ENCODE assay signal across 31 cellular contexts in genomic region chrX:111282991-111283390, GRCh38. TPM values are rescaled to one million over a fixed set of nuclear protein-coding genes. Genes with fewer than 3 reads are reported as not detected.
"Had no signal": no experiment of that assay in that cellular context is flagged by ENCODE, and none has a peak within 500 bp of the region (broad histone marks: within the 10 kb centered on the region; RNA-seq: fewer than 3 reads in every experiment).

No MANE protein-coding gene starts in this region.

- H3K4me1 Mint-ChIP-seq: immature natural killer cell, mesothelial cell of epicardium had no signal

- H3K4me2 ChIP-seq: hepatocyte had no signal

- H3K36me3 Mint-ChIP-seq: immature natural killer cell, mesothelial cell of epicardium had no signal

- H3K9me3 Mint-ChIP-seq: dendritic cell treated with granulocyte-macrophage colony-stimulating factor and Interleukin-4, amounts not matched to agents 40 ng/mL and 50 ng/mL, for 4 days; effector memory CD8-positive, alpha-beta T cell; endodermal cell; mesothelial cell of epicardium had no signal

- H3K27ac Mint-ChIP-seq: dendritic cell treated with granulocyte-macrophage colony-stimulating factor and Interleukin-4, amounts not matched to agents 40 ng/mL and 50 ng/mL, for 4 days; effector memory CD8-positive, alpha-beta T cell; endodermal cell; immature natural killer cell; mesothelial cell of epicardium had no signal

- DNase-seq: colonic mucosa; cortex of kidney; effector CD8-positive, alpha-beta T cell; effector memory CD8-positive, alpha-beta T cell; endodermal cell; erythroblast; esophagus squamous epithelium; foreskin fibroblast; foreskin melanocyte; gastrocnemius medialis; glutamatergic neuron; head of caudate nucleus; hypothalamus; immature natural killer cell; islet precursor cell; kidney; kidney glomerular epithelial cell; left colon; left lung; left ventricle myocardium superior; lower lobe of right lung; mesenchymal stem cell; mucosa of descending colon had no signal

- H2AFZ ChIP-seq: hepatocyte had no signal

- H3K4me1 ChIP-seq: colonic mucosa, esophagus squamous epithelium, gastrocnemius medialis, left lung, lower lobe of right lung had no signal

- H3K4me3 Mint-ChIP-seq: dendritic cell treated with granulocyte-macrophage colony-stimulating factor and Interleukin-4, amounts not matched to agents 40 ng/mL and 50 ng/mL, for 4 days; effector memory CD8-positive, alpha-beta T cell; endodermal cell; immature natural killer cell; mesothelial cell of epicardium had no signal

- H3K9me3 ChIP-seq: colonic mucosa, esophagus squamous epithelium, gastrocnemius medialis, left lung, lower lobe of right lung, mucosa of descending colon had no signal

- H3K36me3 ChIP-seq: colonic mucosa, esophagus squamous epithelium, gastrocnemius medialis, left lung, lower lobe of right lung had no signal

- H3K27me3 Mint-ChIP-seq: dendritic cell treated with granulocyte-macrophage colony-stimulating factor and Interleukin-4, amounts not matched to agents 40 ng/mL and 50 ng/mL, for 4 days; effector memory CD8-positive, alpha-beta T cell had no signal

- H3K79me2 ChIP-seq: hepatocyte had no signal

- FAIRE-seq: endometrium, kidney had no signal

- H3K27me3 ChIP-seq: colonic mucosa, esophagus squamous epithelium, hepatocyte had no signal

- H3K27ac ChIP-seq: colonic mucosa, epithelial cell of prostate, esophagus squamous epithelium, gastrocnemius medialis, hepatocyte, left lung, lower lobe of right lung had no signal

- H3K4me3 ChIP-seq: colonic mucosa, esophagus squamous epithelium, gastrocnemius medialis, hepatocyte, left lung, lower lobe of right lung, mucosa of descending colon had no signal

RNA-seq across cellular contexts. Expression of gene CAPN6, which starts 12.7 kb away (rescaled TPM):
- total RNA-seq: dermis microvascular lymphatic vessel endothelial cell, glomerular endothelial cell, left ventricle myocardium superior, lower lobe of right lung, lung microvascular endothelial cell had no signal
- polyA plus RNA-seq: immature natural killer cell had no signal
